15 cellular contexts compared by ENCODE assay signal in genomic region chr3:30248423-30248822, GRCh38.
DNase-seq lines count a peak whose midpoint lies in the region; ATAC-seq and TF ChIP-seq lines count a peak whose summit lies in the region.
"Had no signal": no experiment of that assay in that cellular context is flagged by ENCODE, and none has a peak within 500 bp of the region (broad histone marks: within the 10 kb centered on the region; RNA-seq: fewer than 3 reads in every experiment).

No MANE protein-coding gene starts in this region.

- H3K4me1 Mint-ChIP-seq in T-helper 1 cell treated with Interleukin-12 subunit alpha and Interleukin-12 subunit beta and Interleukin-4 antibody, amounts not matched to agents 30 μg/mL and 1 μg/mL, for 36 hours (ENCODE audit: low read depth): peaks cover 6% of the 10 kb centered on the region
- peaks cover 0 to 7% (median 0%) of the 10 kb centered on the region in 4 donors for H3K4me1 Mint-ChIP-seq in CD4-positive, alpha-beta memory T cell

- H3K27ac ChIP-seq in CD4-positive, alpha-beta memory T cell (ENCODE audit: low read depth, low read length): no peak overlapping the region
- no peak overlapping the region for H3K27ac ChIP-seq in vagina
- H3K27ac ChIP-seq: body of pancreas, SK-N-MC had no signal

- H3K9me3 ChIP-seq in CD4-positive, alpha-beta memory T cell (ENCODE audit: control insufficient read depth in 1 of 2, low read length in 2 of 2): no peaks in the 10 kb centered on the region
- H3K9me3 ChIP-seq in vagina: no peaks in the 10 kb centered on the region
- H3K9me3 ChIP-seq: body of pancreas had no signal

- no peak for DNase-seq in CD4-positive, alpha-beta memory T cell
- DNase-seq in iPS-NIHi11 (ENCODE audit: low spot score): no peak
- no peak for DNase-seq in vagina (ENCODE audit: extremely low spot score in 2 of 2)
- no peak for DNase-seq in NCI-H345 treated with DMSO at 0.1 percent for 48 hours (lab: John Stamatoyannopoulos, UW; ENCODE audit: unreplicated experiment)
- DNase-seq: body of pancreas; COR-L47; KBM-7; naive thymus-derived CD8-positive, alpha-beta T cell; stimulated activated naive CD4-positive, alpha-beta T cell treated with Interleukin-2 at 50 U/mL for 16 hours had no signal

- CTCF ChIA-PET in CD4-positive, alpha-beta memory T cell (lab: Charles Lee; ENCODE audit: partially characterized antibody): interaction anchor here (0.5 kb wide), 1 partner anchor 23 kb away, joined by 4 read pairs; no protein-coding TSS in a partner anchor

- no peak for TF ChIP-seq CTCF in vagina (IDR thresholded peaks at IDR 0.05)

- H3K36me3 ChIP-seq in CD4-positive, alpha-beta memory T cell (ENCODE audit: insufficient read depth, low read length): no peaks in the 10 kb centered on the region
- H3K36me3 ChIP-seq in vagina: no peaks in the 10 kb centered on the region

- H3K4me1 ChIP-seq in CD4-positive, alpha-beta memory T cell (ENCODE audit: insufficient read depth, low read length): no peaks in the 10 kb centered on the region
- H3K4me1 ChIP-seq in vagina: no peaks in the 10 kb centered on the region
- H3K4me1 ChIP-seq: body of pancreas had no signal

- no peaks in the 10 kb centered on the region for H3K9me3 Mint-ChIP-seq in T-helper 1 cell treated with Interleukin-12 subunit alpha and Interleukin-12 subunit beta and Interleukin-4 antibody, amounts not matched to agents 30 μg/mL and 1 μg/mL, for 36 hours
- H3K9me3 Mint-ChIP-seq in CD4-positive, alpha-beta memory T cell: peaks cover 0 to 4% (median 1%) of the 10 kb centered on the region in 8 donors

- no peak for TF ChIP-seq POLR2A in vagina (IDR thresholded peaks at IDR 0.05)

- POLR2A ChIA-PET in CD4-positive, alpha-beta memory T cell (lab: Charles Lee; ENCODE audit: partially characterized antibody): interaction anchor here (1.0 kb wide), 1 partner anchor 12 kb away, joined by 3 read pairs; no protein-coding TSS in a partner anchor

- H3K4me3 ChIP-seq in CD4-positive, alpha-beta memory T cell (ENCODE audit: low read length in 2 of 2): no peak overlapping the region
- no peak overlapping the region for H3K4me3 ChIP-seq in vagina
- H3K4me3 ChIP-seq: body of pancreas, SK-N-MC had no signal

- intact Hi-C loops in CD4-positive, alpha-beta memory T cell (cut with micrococcal nuclease): no loop called here
- intact Hi-C loops in vagina (cut with DNase I): no loop called here

- no peak overlapping the region for H3K4me3 Mint-ChIP-seq in T-helper 1 cell treated with Interleukin-12 subunit alpha and Interleukin-12 subunit beta and Interleukin-4 antibody, amounts not matched to agents 30 μg/mL and 1 μg/mL, for 36 hours
- no peak overlapping the region for H3K4me3 Mint-ChIP-seq in CD4-positive, alpha-beta memory T cell

- peaks cover 10% of the 10 kb centered on the region for H3K36me3 Mint-ChIP-seq in T-helper 1 cell treated with Interleukin-12 subunit alpha and Interleukin-12 subunit beta and Interleukin-4 antibody, amounts not matched to agents 30 μg/mL and 1 μg/mL, for 36 hours (ENCODE audit: low read depth)
- H3K36me3 Mint-ChIP-seq in CD4-positive, alpha-beta memory T cell: no peaks in the 10 kb centered on the region

- peaks cover under 1% of the 10 kb centered on the region for H3K27me3 Mint-ChIP-seq in T-helper 1 cell treated with Interleukin-12 subunit alpha and Interleukin-12 subunit beta and Interleukin-4 antibody, amounts not matched to agents 30 μg/mL and 1 μg/mL, for 36 hours (ENCODE audit: low read depth)
- peaks cover 0 to 5% of the 10 kb centered on the region in 2 donors for H3K27me3 Mint-ChIP-seq in CD4-positive, alpha-beta memory T cell

- no peaks in the 10 kb centered on the region for H3K27me3 ChIP-seq in CD4-positive, alpha-beta memory T cell (ENCODE audit: insufficient read depth, low read length)
- no peaks in the 10 kb centered on the region for H3K27me3 ChIP-seq in vagina
- H3K27me3 ChIP-seq: body of pancreas had no signal

- peak overlapping the region; percentile 4 for H3K27ac Mint-ChIP-seq in T-helper 1 cell treated with Interleukin-12 subunit alpha and Interleukin-12 subunit beta and Interleukin-4 antibody, amounts not matched to agents 30 μg/mL and 1 μg/mL, for 36 hours
- H3K27ac Mint-ChIP-seq in CD4-positive, alpha-beta memory T cell: no peak overlapping the region

- ATAC-seq in GM18511 (IDR thresholded peaks at IDR 0.05; ENCODE audit: unreplicated experiment) (peak; percentile 95), GM19468 (IDR thresholded peaks at IDR 0.05; ENCODE audit: extremely low read depth, unreplicated experiment) (peak; percentile 88), HG02973 (IDR thresholded peaks at IDR 0.05; ENCODE audit: unreplicated experiment) (peak; percentile 83)
- ATAC-seq: body of pancreas; esophagus mucosa; naive thymus-derived CD8-positive, alpha-beta T cell had no signal
